ENCODE assay signal across 1 cellular context in genomic region chr19:1907563-1908363, GRCh38.
TF ChIP-seq lines count a peak whose summit lies in the region.

No MANE protein-coding gene starts in this region.

TF ChIP-seq in GM12878, 131 proteins besides CTCF, POLR2A, EP300 and RAD21:
- TF ChIP-seq YY1 (IDR thresholded peaks at IDR 0.05; ENCODE audit: low read depth, low read length) (no peak), CREB1 (IDR thresholded peaks at IDR 0.05; ENCODE audit: low read depth) (no peak), SUZ12 (IDR thresholded peaks at IDR 0.05; ENCODE audit: unreplicated experiment) (no peak), BCLAF1 (IDR thresholded peaks at IDR 0.05) (no peak), GABPA (IDR thresholded peaks at IDR 0.05; ENCODE audit: low read depth) (no peak), HSF1 (IDR thresholded peaks at IDR 0.05; ENCODE audit: low read depth, low read length) (no peak), TARDBP (IDR thresholded peaks at IDR 0.05; ENCODE audit: borderline replicate concordance) (no peak), ZNF274 (IDR thresholded peaks at IDR 0.05; ENCODE audit: insufficient read depth, insufficient read length) (no peak)
